ENCODE assay signal across 24 cellular contexts in genomic region chr10:73923935-73924598, GRCh38. TPM values are rescaled to one million over a fixed set of nuclear protein-coding genes. Genes with fewer than 3 reads are reported as not detected.
DNase-seq lines count a peak whose midpoint lies in the region; ATAC-seq lines count a peak whose summit lies in the region.
"Had no signal": no experiment of that assay in that cellular context is flagged by ENCODE, and none has a peak within 500 bp of the region (broad histone marks: within the 10 kb centered on the region; RNA-seq: fewer than 3 reads in every experiment).

No MANE protein-coding gene starts in this region.

- no peak overlapping the region for H3K4me3 Mint-ChIP-seq in T-helper 2 cell treated with Interferon-gamma antibody and Interleukin-4, amounts not matched to agents 5 μg/mL and 100 μg/mL, for 36 hours
- H3K4me3 Mint-ChIP-seq: activated B cell treated with CpG ODN at 0.5 μM for 24 hours; activated CD8-positive, alpha-beta T cell treated with anti-CD3 and anti-CD28 coated beads, Interleukin-2, amount 10 ng/mL, durations not matched to agents 7 days and 5 days; activated T-cell treated with anti-CD3 and anti-CD28 coated beads, Interleukin-2, amount 50 U/mL, for 4 hours; type B pancreatic cell had no signal

- peak overlapping the region; percentile 29 for H3K27ac Mint-ChIP-seq in T-helper 2 cell treated with Interferon-gamma antibody and Interleukin-4, amounts not matched to agents 5 μg/mL and 100 μg/mL, for 36 hours
- H3K27ac Mint-ChIP-seq: activated B cell treated with CpG ODN at 0.5 μM for 24 hours; activated CD8-positive, alpha-beta T cell treated with anti-CD3 and anti-CD28 coated beads, Interleukin-2, amount 10 ng/mL, durations not matched to agents 7 days and 5 days; type B pancreatic cell had no signal

- ATAC-seq in left cardiac atrium: no peak
- ATAC-seq: activated CD8-positive, alpha-beta T cell treated with anti-CD3 and anti-CD28 coated beads, Interleukin-2, amount 10 ng/mL, durations not matched to agents 7 days and 5 days; activated T-cell treated with anti-CD3 and anti-CD28 coated beads, Interleukin-2, amount 50 U/mL, for 4 hours; left lung had no signal

- peaks cover 32% of the 10 kb centered on the region for H3K4me1 Mint-ChIP-seq in T-helper 2 cell treated with Interferon-gamma antibody and Interleukin-4, amounts not matched to agents 5 μg/mL and 100 μg/mL, for 36 hours (ENCODE audit: low read depth)

- peak overlapping the region; percentile 7 for H3K4me3 ChIP-seq in iPS-20b (ENCODE audit: low read length)
- H3K4me3 ChIP-seq: left lung, SJSA1 had no signal

- intact Hi-C loops in posterior vena cava (cut with DNase I): no loop called here
- intact Hi-C loops in left cardiac atrium (cut with DNase I): no loop called here

- H3K36me3 Mint-ChIP-seq in T-helper 2 cell treated with Interferon-gamma antibody and Interleukin-4, amounts not matched to agents 5 μg/mL and 100 μg/mL, for 36 hours (ENCODE audit: low read depth): no peaks in the 10 kb centered on the region
- H3K36me3 Mint-ChIP-seq: type B pancreatic cell had no signal

- H3K27ac ChIP-seq in iPS-20b (ENCODE audit: low read length): peak overlapping the region; percentile 38
- H3K27ac ChIP-seq: left lung, SJSA1 had no signal

- peaks cover 43% of the 10 kb centered on the region for H3K27me3 Mint-ChIP-seq in T-helper 2 cell treated with Interferon-gamma antibody and Interleukin-4, amounts not matched to agents 5 μg/mL and 100 μg/mL, for 36 hours (ENCODE audit: low read depth)
- H3K27me3 Mint-ChIP-seq: activated B cell treated with CpG ODN at 0.5 μM for 24 hours, type B pancreatic cell had no signal

- H3K36me3 ChIP-seq in iPS-20b (ENCODE audit: insufficient read depth, low read depth, low read length): no peaks in the 10 kb centered on the region
- H3K36me3 ChIP-seq: left lung, SJSA1 had no signal

- H3K9me3 ChIP-seq in iPS-20b (ENCODE audit: insufficient read depth, low read depth, low read length): no peaks in the 10 kb centered on the region

- no peaks in the 10 kb centered on the region for H3K27me3 ChIP-seq in iPS-20b (ENCODE audit: insufficient read depth, low read length)
- H3K27me3 ChIP-seq: left lung, SJSA1 had no signal

- peaks cover 13% of the 10 kb centered on the region for H3K4me1 ChIP-seq in iPS-20b (ENCODE audit: insufficient read depth, low read length)

- H3K9ac ChIP-seq in iPS-20b (ENCODE audit: low read depth, low read length): peak overlapping the region; percentile 34; the same call in 1 of the 2 replicates

- no peaks in the 10 kb centered on the region for H3K9me3 Mint-ChIP-seq in T-helper 2 cell treated with Interferon-gamma antibody and Interleukin-4, amounts not matched to agents 5 μg/mL and 100 μg/mL, for 36 hours
- H3K9me3 Mint-ChIP-seq: activated B cell treated with CpG ODN at 0.5 μM for 24 hours; activated T-cell treated with anti-CD3 and anti-CD28 coated beads, Interleukin-2, amount 50 U/mL, for 4 hours; type B pancreatic cell had no signal

- no peak for DNase-seq in T-helper 2 cell treated with Interferon-gamma antibody and Interleukin-4, amounts not matched to agents 5 μg/mL and 100 μg/mL, for 36 hours (ENCODE audit: low spot score)
- no peak for DNase-seq in T-helper 2 cell
- peak; percentile 25 for DNase-seq in NCI-H82 treated with DMSO at 0.1 percent for 48 hours (lab: John Stamatoyannopoulos, UW; ENCODE audit: unreplicated experiment)
- peak; percentile 36 for DNase-seq in posterior vena cava (ENCODE audit: low spot score)
- no peak for DNase-seq in left cardiac atrium
- no peak for DNase-seq in AG08396 (ENCODE audit: low spot score)
- DNase-seq in activated CD8-positive, alpha-beta memory T cell treated with anti-CD3 and anti-CD28 coated beads, Interleukin-2, amount 50 U/mL, for 4 hours: no peak
- DNase-seq: activated B cell treated with CpG ODN at 0.5 μM for 24 hours; activated CD8-positive, alpha-beta T cell treated with anti-CD3 and anti-CD28 coated beads, Interleukin-2, amount 10 ng/mL, durations not matched to agents 7 days and 5 days; activated naive CD4-positive, alpha-beta T cell treated with anti-CD3 and anti-CD28 coated beads, Interleukin-2, amount 50 U/mL, for 16 hours; activated T-cell treated with anti-CD3 and anti-CD28 coated beads, Interleukin-2, amount 50 U/mL, for 4 hours; C1 segment of cervical spinal cord; cerebellar nuclear complex; effector CD8-positive, alpha-beta T cell; GF-D8; Karpas-422; left lung; NCI-H1048; NCI-H1930; NCI-H2227 treated with DMSO at 0.1 percent for 48 hours; nucleus accumbens had no signal

RNA-seq across cellular contexts. Expression of gene PLAU, which starts 13.1 kb away (rescaled TPM):
- total RNA-seq in posterior vena cava (10 to 100 TPM; 34.2 to 36.7 TPM), left cardiac atrium (10 to 100 TPM in 1 of 2 donors, 1 to 10 TPM in 1; 9.2 to 20.1 TPM)
- total RNA-seq: activated B cell treated with CpG ODN at 0.5 μM for 24 hours had no signal

RNA-seq across cellular contexts. Expression of gene CAMK2G, which starts 49.7 kb away (rescaled TPM):
- total RNA-seq in posterior vena cava (10 to 100 TPM; 70.1 to 78.8 TPM), left cardiac atrium (10 to 100 TPM; 12.0 to 12.4 TPM)

Comparison
In these comparisons a context has a peak if more than half of its experiments do, and no peak if none do; other contexts are left out.
1. DNase-seq: peak in NCI-H82 treated with DMSO at 0.1 percent for 48 hours (single experiment) and posterior vena cava (single experiment); none in T-helper 2 cell treated with Interferon-gamma antibody and Interleukin-4, amounts not matched to agents 5 μg/mL and 100 μg/mL, for 36 hours (single experiment), T-helper 2 cell (0 of 5), left cardiac atrium (single experiment), AG08396 (single experiment) and activated CD8-positive, alpha-beta memory T cell treated with anti-CD3 and anti-CD28 coated beads, Interleukin-2, amount 50 U/mL, for 4 hours (single experiment).
2. RNA of gene CAMK2G, which starts 49.7 kb away (total RNA-seq): 70.1 to 78.8 TPM in posterior vena cava; 12.0 to 12.4 TPM in left cardiac atrium; every median in the first group is over 4 times any median in the second.